In the genomic region with DNA sequence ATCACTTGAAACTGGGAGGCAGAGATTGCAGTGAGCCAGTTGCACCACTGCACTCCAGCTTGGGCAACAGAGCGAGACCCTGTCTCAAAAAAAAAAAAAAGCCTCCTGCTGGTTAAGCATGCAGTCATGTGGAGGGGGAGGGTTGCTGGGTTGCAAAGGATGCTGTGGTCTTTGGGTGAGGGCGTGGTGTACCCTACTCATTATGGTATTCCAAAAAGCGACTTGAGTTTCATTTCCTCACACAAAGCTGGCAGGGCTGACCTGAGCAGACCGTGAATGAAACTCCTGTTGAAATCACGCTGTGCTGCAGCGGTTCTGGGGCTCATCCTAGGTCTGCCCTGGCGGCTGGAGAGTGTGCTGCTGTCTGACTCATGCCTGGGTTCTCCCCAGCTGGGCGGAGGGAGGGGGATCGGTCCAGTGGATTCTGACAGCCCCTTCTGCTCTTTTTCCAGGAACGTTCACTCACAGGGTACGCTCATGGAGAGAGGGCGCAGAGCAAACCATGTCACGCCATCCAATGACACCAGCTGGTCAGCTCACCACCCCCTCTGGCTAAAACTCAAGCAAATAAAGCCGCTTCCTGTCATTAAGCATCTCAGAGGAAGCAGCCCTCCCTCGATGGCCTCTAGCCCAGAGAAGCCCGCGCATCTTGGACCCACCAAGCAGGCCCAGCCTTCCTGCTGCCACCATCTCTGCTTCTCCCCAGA, we compare ENCODE assay signal across 8 cellular contexts.
DNase-seq lines count a peak whose midpoint lies in the region; ATAC-seq and TF ChIP-seq lines count a peak whose summit lies in the region.

No MANE protein-coding gene starts in this region.

- H3K27me3 ChIP-seq in upper lobe of right lung, result no peaks in the 10 kb centered on the region
- H3K27me3 ChIP-seq in testis, result no peaks in the 10 kb centered on the region

- TF ChIP-seq POLR2A in testis (IDR thresholded peaks at IDR 0.05), result no peak

- peaks cover 32% of the 10 kb centered on the region for H3K27me3 Mint-ChIP-seq in T-helper 1 cell treated with Interleukin-12 subunit alpha and Interleukin-12 subunit beta and Interleukin-4 antibody, amounts not matched to agents 30 μg/mL and 1 μg/mL, for 36 hours (ENCODE audit: low read depth)

- H3K27ac Mint-ChIP-seq in T-helper 1 cell treated with Interleukin-12 subunit alpha and Interleukin-12 subunit beta and Interleukin-4 antibody, amounts not matched to agents 30 μg/mL and 1 μg/mL, for 36 hours, result peak overlapping the region; percentile 79

- H3K36me3 ChIP-seq in mucosa of descending colon (ENCODE audit: low read depth) (no peaks in the 10 kb centered on the region), upper lobe of right lung (no peaks in the 10 kb centered on the region), testis (ENCODE audit: low read depth, missing control alignments) (no peaks in the 10 kb centered on the region)

- H3K9me3 Mint-ChIP-seq in T-helper 1 cell treated with Interleukin-12 subunit alpha and Interleukin-12 subunit beta and Interleukin-4 antibody, amounts not matched to agents 30 μg/mL and 1 μg/mL, for 36 hours, result no peaks in the 10 kb centered on the region

- 66 to 82% methylated on average over 8 to 17 of the region's 17 CpGs for WGBS in testis, 2 donors

- peak overlapping the region; percentile 25 for H3K27ac ChIP-seq in upper lobe of right lung
- no peak overlapping the region for H3K27ac ChIP-seq in testis

- intact Hi-C loops in mucosa of descending colon (cut with DNase I, micrococcal nuclease), result no loop called here
- intact Hi-C loops in upper lobe of right lung (cut with DNase I), result no loop called here
- intact Hi-C loops in testis (cut with DNase I; ENCODE audit: low total_unique reads), result no loop called here

- H3K4me3 Mint-ChIP-seq in T-helper 1 cell treated with Interleukin-12 subunit alpha and Interleukin-12 subunit beta and Interleukin-4 antibody, amounts not matched to agents 30 μg/mL and 1 μg/mL, for 36 hours, result peak overlapping the region; percentile 73

- peak overlapping the region in 1 of 2 donors; percentile 18 for H3K4me3 ChIP-seq in cardiac fibroblast (replicated peaks in 1 of 2; ENCODE audit: low read depth in 2 of 2, low read length in 2 of 2)
- H3K4me3 ChIP-seq in mucosa of descending colon, result no peak overlapping the region
- no peak overlapping the region for H3K4me3 ChIP-seq in upper lobe of right lung
- H3K4me3 ChIP-seq in testis, result no peak overlapping the region

- peak; percentile 90 for DNase-seq in Daoy (ENCODE audit: low read depth)
- peak; percentile 88 for DNase-seq in HT1080 (ENCODE audit: low read depth)
- DNase-seq in cardiac fibroblast (ENCODE audit: low read depth in 2 of 2), result peak; percentile 57 to 60
- peak; percentile 46 to 79 (median 57) for DNase-seq in mucosa of descending colon
- DNase-seq in upper lobe of right lung, result peak; percentile 79
- no peak for DNase-seq in testis

- peaks cover 6% of the 10 kb centered on the region for H3K4me1 ChIP-seq in mucosa of descending colon (ENCODE audit: low read depth)
- peaks cover 19% of the 10 kb centered on the region for H3K4me1 ChIP-seq in upper lobe of right lung
- H3K4me1 ChIP-seq in testis, result peaks cover 7% of the 10 kb centered on the region

- H3K4me1 Mint-ChIP-seq in T-helper 1 cell treated with Interleukin-12 subunit alpha and Interleukin-12 subunit beta and Interleukin-4 antibody, amounts not matched to agents 30 μg/mL and 1 μg/mL, for 36 hours (ENCODE audit: low read depth), result peaks cover 37% of the 10 kb centered on the region

- ATAC-seq in GM21390 (IDR thresholded peaks at IDR 0.05; ENCODE audit: unreplicated experiment), result peak; percentile 90
- ATAC-seq in mucosa of descending colon, result peak; percentile 77
- ATAC-seq in upper lobe of right lung, result peak; percentile 83

- TF ChIP-seq CTCF in cardiac fibroblast (IDR thresholded peaks at IDR 0.05; ENCODE audit: low read depth, low read length) (peak; percentile 46), mucosa of descending colon (IDR thresholded peaks at IDR 0.05) (no peak), upper lobe of right lung (IDR thresholded peaks at IDR 0.05) (no peak), testis (IDR thresholded peaks at IDR 0.05) (no peak)

- H3K36me3 Mint-ChIP-seq in T-helper 1 cell treated with Interleukin-12 subunit alpha and Interleukin-12 subunit beta and Interleukin-4 antibody, amounts not matched to agents 30 μg/mL and 1 μg/mL, for 36 hours (ENCODE audit: low read depth), result no peaks in the 10 kb centered on the region

- H3K9me3 ChIP-seq in mucosa of descending colon (no peaks in the 10 kb centered on the region), upper lobe of right lung (no peaks in the 10 kb centered on the region), testis (no peaks in the 10 kb centered on the region)
